In the genomic region with DNA sequence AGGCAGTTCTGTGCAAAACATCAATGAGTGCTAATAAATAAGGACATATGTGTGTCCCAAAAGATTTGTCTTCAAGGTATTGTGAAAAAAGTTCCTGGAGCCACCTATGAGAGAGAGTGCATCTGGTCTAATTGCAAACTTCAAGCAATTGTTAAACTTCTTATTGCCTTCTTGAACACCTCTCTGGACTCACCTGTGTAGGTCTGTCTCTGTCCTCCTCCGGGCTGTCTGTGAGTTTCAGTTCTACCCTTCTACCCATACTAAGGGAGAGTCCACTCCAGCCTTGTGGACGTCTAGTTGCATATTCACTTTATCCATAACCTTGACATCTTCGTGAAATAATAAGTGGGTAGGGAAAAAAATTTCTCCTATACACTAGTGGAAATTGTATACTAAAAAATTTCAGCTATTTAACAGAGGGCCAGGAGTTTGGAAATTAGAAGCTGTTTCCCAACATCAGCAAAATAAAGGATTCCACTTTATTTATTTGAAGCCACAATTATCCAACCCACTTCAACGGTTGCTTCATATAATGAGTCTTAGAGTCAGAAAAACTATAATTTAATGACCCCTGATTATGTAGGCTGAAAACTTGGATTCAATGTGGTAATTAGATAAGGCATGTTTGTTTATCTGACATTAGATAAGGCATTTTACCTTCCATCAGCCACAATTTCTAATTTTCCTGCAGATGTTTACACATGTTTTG, we compare ENCODE assay signal across 16 cellular contexts.
DNase-seq lines count a peak whose midpoint lies in the region; ATAC-seq, FAIRE-seq and TF ChIP-seq lines count a peak whose summit lies in the region.
"Had no signal": no experiment of that assay in that cellular context is flagged by ENCODE, and none has a peak within 500 bp of the region (broad histone marks: within the 10 kb centered on the region; RNA-seq: fewer than 3 reads in every experiment).

No MANE protein-coding gene starts in this region.

- no peaks in the 10 kb centered on the region for H3K36me3 Mint-ChIP-seq in astrocyte (ENCODE audit: low read depth, unreplicated experiment)
- H3K36me3 Mint-ChIP-seq: CD8-positive, alpha-beta memory T cell had no signal

- no peak overlapping the region for H2BK5ac ChIP-seq in mesendoderm (ENCODE audit: low read length)

- H3K4me1 ChIP-seq in ACC112 (ENCODE audit: control insufficient read depth, insufficient read depth, low read length, unreplicated experiment): peaks cover 35% of the 10 kb centered on the region
- no peaks in the 10 kb centered on the region for H3K4me1 ChIP-seq in Loucy (ENCODE audit: insufficient read depth, low read length, poor library complexity, severe bottlenecking)
- peaks cover 10% of the 10 kb centered on the region for H3K4me1 ChIP-seq in astrocyte (ENCODE audit: insufficient read depth, low read length)
- no peaks in the 10 kb centered on the region for H3K4me1 ChIP-seq in mesendoderm (ENCODE audit: control insufficient read depth, low read depth, low read length)
- H3K4me1 ChIP-seq: ascending aorta had no signal

- peaks cover 2% of the 10 kb centered on the region for H3K9me3 Mint-ChIP-seq in astrocyte (ENCODE audit: unreplicated experiment)
- H3K9me3 Mint-ChIP-seq: CD8-positive, alpha-beta memory T cell had no signal

- H2BK15ac ChIP-seq in mesendoderm (replicated peaks; ENCODE audit: low read depth): no peak overlapping the region

- no peak overlapping the region for H4K8ac ChIP-seq in mesendoderm (ENCODE audit: low read depth, low read length)

- ATAC-seq in GM19467 (IDR thresholded peaks at IDR 0.05; ENCODE audit: unreplicated experiment) (no peak), GM19395 (IDR thresholded peaks at IDR 0.05; ENCODE audit: unreplicated experiment) (no peak), GM18858 (IDR thresholded peaks at IDR 0.05; ENCODE audit: unreplicated experiment) (no peak)

- H3K9ac ChIP-seq in Loucy (ENCODE audit: low read depth, low read length, poor library complexity, severe bottlenecking) (no peak overlapping the region), astrocyte (ENCODE audit: low read length) (no peak overlapping the region), mesendoderm (ENCODE audit: low read length) (no peak overlapping the region)

- H2BK120ac ChIP-seq in mesendoderm (ENCODE audit: low read depth, low read length): no peak overlapping the region

- no CpG with 5 or more reads among the region's 4 CpGs for WGBS in mesendoderm (ENCODE audit: extremely low coverage, insufficient coverage, low lambda C conversion rate)

- TF ChIP-seq CTCF in Loucy (conservative IDR thresholded peaks at IDR 0.05; ENCODE audit: low read length) (no peak), astrocyte (IDR thresholded peaks at IDR 0.05; ENCODE audit: insufficient read depth, low read depth, low read length) (no peak)

- H3K79me2 ChIP-seq in ACC112 (ENCODE audit: control insufficient read depth, insufficient read depth, low read length, unreplicated experiment): no peaks in the 10 kb centered on the region
- H3K79me2 ChIP-seq in Loucy (ENCODE audit: insufficient read depth, low read length): no peaks in the 10 kb centered on the region
- no peaks in the 10 kb centered on the region for H3K79me2 ChIP-seq in astrocyte (ENCODE audit: insufficient read depth, low read length)
- no peaks in the 10 kb centered on the region for H3K79me2 ChIP-seq in mesendoderm (ENCODE audit: control insufficient read depth, insufficient read depth, low read length)

- H3K27me3 Mint-ChIP-seq in astrocyte (ENCODE audit: low read depth, unreplicated experiment): no peaks in the 10 kb centered on the region

- H3K36me3 ChIP-seq in ACC112 (ENCODE audit: insufficient read depth, low read length) (no peaks in the 10 kb centered on the region), Loucy (ENCODE audit: insufficient read depth, low read length) (no peaks in the 10 kb centered on the region), astrocyte (ENCODE audit: insufficient read depth, low read length) (no peaks in the 10 kb centered on the region), mesendoderm (ENCODE audit: control insufficient read depth, insufficient read depth, low read length) (no peaks in the 10 kb centered on the region)
- H3K36me3 ChIP-seq: ascending aorta, tibial nerve had no signal

- peak overlapping the region; percentile 29 for H3K27ac ChIP-seq in ACC112 (ENCODE audit: low read depth, low read length)
- no peak overlapping the region for H3K27ac ChIP-seq in astrocyte (ENCODE audit: low read depth, low read length)
- H3K27ac ChIP-seq in mesendoderm (ENCODE audit: low read depth, low read length): no peak overlapping the region
- H3K27ac ChIP-seq: ascending aorta, foreskin keratinocyte, tibial nerve had no signal

- H4K20me1 ChIP-seq in Loucy (ENCODE audit: insufficient read depth, low read length, poor library complexity, severe bottlenecking) (no peaks in the 10 kb centered on the region), astrocyte (ENCODE audit: insufficient read depth, low read length) (no peaks in the 10 kb centered on the region)

- no peak overlapping the region for H3K4ac ChIP-seq in mesendoderm (ENCODE audit: low read depth, low read length)

- H3K56ac ChIP-seq in mesendoderm (ENCODE audit: low read length): no peak overlapping the region

- no peak overlapping the region for H2AK5ac ChIP-seq in mesendoderm (ENCODE audit: low read length)

- H3F3A ChIP-seq in Loucy (ENCODE audit: low read depth): no peaks in the 10 kb centered on the region

- H3K18ac ChIP-seq in mesendoderm (ENCODE audit: low read length): peak overlapping the region; percentile 68

- H3K23ac ChIP-seq in mesendoderm (ENCODE audit: low read length): no peak overlapping the region

- no peak overlapping the region for H3K4me3 Mint-ChIP-seq in astrocyte (ENCODE audit: unreplicated experiment)
- H3K4me3 Mint-ChIP-seq: GM23338, nephron progenitor cell had no signal

- H3K27ac Mint-ChIP-seq in astrocyte (ENCODE audit: unreplicated experiment): no peak overlapping the region
- H3K27ac Mint-ChIP-seq: CD8-positive, alpha-beta memory T cell; GM23338; nephron progenitor cell had no signal

- H3K9me2 ChIP-seq in Loucy (replicated peaks; ENCODE audit: low read depth, low read length): no peaks in the 10 kb centered on the region

- H3K4me3 ChIP-seq in ACC112 (ENCODE audit: low read depth, low read length) (peak overlapping the region; percentile 14; the same call in 1 of the 2 replicates), Loucy (ENCODE audit: low read length, poor library complexity, severe bottlenecking) (no peak overlapping the region), astrocyte (ENCODE audit: insufficient read depth, low read depth, low read length) (no peak overlapping the region), mesendoderm (ENCODE audit: low read length) (no peak overlapping the region)
- H3K4me3 ChIP-seq: ascending aorta, GM23338, tibial nerve had no signal

- no peak for FAIRE-seq in astrocyte (lab: Jason Lieb, UNC)

- H3K4me2 ChIP-seq in Loucy (ENCODE audit: low read depth, low read length, poor library complexity, severe bottlenecking) (peak overlapping the region; percentile 33), astrocyte (ENCODE audit: low read length) (peak overlapping the region; percentile 0), mesendoderm (ENCODE audit: low read length) (no peak overlapping the region)
- H3K4me2 ChIP-seq: GM23338 had no signal

- H3K4me1 Mint-ChIP-seq in astrocyte (ENCODE audit: low read depth, unreplicated experiment): peaks cover 16% of the 10 kb centered on the region

- no peaks in the 10 kb centered on the region for H3K27me3 ChIP-seq in ACC112 (ENCODE audit: insufficient read depth, low read length)
- no peaks in the 10 kb centered on the region for H3K27me3 ChIP-seq in Loucy (ENCODE audit: insufficient read depth, low read length, poor library complexity, severe bottlenecking)
- no peaks in the 10 kb centered on the region for H3K27me3 ChIP-seq in astrocyte (ENCODE audit: insufficient read depth, low read length)
- H3K27me3 ChIP-seq in mesendoderm (ENCODE audit: insufficient read depth, low read length, poor library complexity): no peaks in the 10 kb centered on the region
- H3K27me3 ChIP-seq: ascending aorta, foreskin keratinocyte, tibial nerve had no signal

- H3K9me3 ChIP-seq in Loucy (ENCODE audit: insufficient read depth, low read depth, low read length) (no peaks in the 10 kb centered on the region), astrocyte (ENCODE audit: insufficient read depth, low read depth, low read length) (no peaks in the 10 kb centered on the region)
- H3K9me3 ChIP-seq: ascending aorta had no signal

- no peaks in the 10 kb centered on the region for H3K79me1 ChIP-seq in mesendoderm (ENCODE audit: low read length)

- no peak overlapping the region for H4K5ac ChIP-seq in mesendoderm (ENCODE audit: low read length)

- DNase-seq in astrocyte (ENCODE audit: low read depth): no peak
- no peak for DNase-seq in mesendoderm
- no peak for DNase-seq in activated gamma-delta T cell treated with Interleukin-2 at 50 U/mL for 16 hours
- DNase-seq: activated CD8-positive, alpha-beta memory T cell treated with anti-CD3 and anti-CD28 coated beads, Interleukin-2, amount 50 U/mL, for 4 hours; stimulated activated CD4-positive, alpha-beta T cell treated with anti-CD3 and anti-CD28 coated beads, Interleukin-12 subunit alpha, Interleukin-12 subunit beta, amount 100 ng/mL, for 4 hours had no signal

- H2AFZ ChIP-seq in ACC112 (ENCODE audit: low read length, unreplicated experiment) (peak overlapping the region; percentile 54), Loucy (ENCODE audit: low read length) (peak overlapping the region; percentile 59; the same call in 1 of the 2 replicates), astrocyte (ENCODE audit: low read depth, low read length) (no peak overlapping the region)
- H2AFZ ChIP-seq: GM23338 had no signal
